9 cellular contexts compared by ENCODE assay signal in the genomic region with DNA sequence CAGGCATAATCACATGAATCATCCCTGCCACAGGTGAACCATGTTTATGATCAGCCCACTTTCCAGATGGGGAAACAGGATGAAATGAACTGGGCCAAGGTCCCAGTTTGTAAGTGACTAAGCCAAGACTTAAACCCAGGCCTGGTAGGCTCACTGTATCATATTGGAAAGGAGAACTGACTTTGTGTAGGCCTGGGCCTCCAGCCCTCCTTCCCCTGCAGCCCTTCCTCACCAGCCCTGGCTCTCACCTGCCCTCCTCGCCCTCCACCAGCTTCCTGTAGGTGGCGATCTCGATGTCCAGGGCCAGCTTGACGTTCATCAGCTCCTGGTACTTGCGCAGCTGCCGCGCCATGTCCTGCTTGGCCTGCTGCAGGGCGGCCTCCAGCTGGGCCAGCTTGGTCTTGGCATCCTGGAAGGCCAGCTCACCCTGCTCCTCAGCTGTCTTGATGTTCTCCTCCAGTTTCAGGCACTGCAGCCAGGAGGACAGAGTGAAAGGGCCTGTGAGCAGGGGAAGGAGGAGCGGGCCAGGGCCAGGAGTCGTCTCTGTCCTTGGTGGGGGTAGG. TPM values are rescaled to one million over a fixed set of nuclear protein-coding genes. Genes with fewer than 3 reads are reported as not detected.
DNase-seq lines count a peak whose midpoint lies in the region; ATAC-seq, FAIRE-seq and TF ChIP-seq lines count a peak whose summit lies in the region.
"Had no signal": no experiment of that assay in that cellular context is flagged by ENCODE, and none has a peak within 500 bp of the region (broad histone marks: within the 10 kb centered on the region; RNA-seq: fewer than 3 reads in every experiment).

No MANE protein-coding gene starts in this region.

- BruUV-seq in endothelial cell of umbilical vein (replicated peaks; lab: Mats Ljungman, UMichigan), result no TSS peak

- peaks cover 6% of the 10 kb centered on the region for H3K4me1 Mint-ChIP-seq in activated naive CD4-positive, alpha-beta T cell treated with anti-CD3 and anti-CD28 coated beads, Interleukin-2, amount 10 ng/mL, durations not matched to agents 7 days and 5 days

- POLR2A ChIA-PET in endothelial cell of umbilical vein (lab: Charles Lee), result no interaction called here

- WGBS in thyroid gland, 2 donors, result 70 to 77% methylated on average over 9 to 10 of the region's 10 CpGs

- H3K27ac ChIP-seq in endothelial cell of umbilical vein (ENCODE audit: insufficient read depth, low read depth, low read length) (no peak overlapping the region), thyroid gland (no peak overlapping the region)

- CTCF ChIA-PET in activated naive CD4-positive, alpha-beta T cell treated with anti-CD3 and anti-CD28 coated beads, Interleukin-2, amount 10 ng/mL, durations not matched to agents 7 days and 5 days (lab: Charles Lee), result interaction anchor here (1.4 to 1.9 kb wide), 5 partner anchors 12 to 814 kb away, joined by 3 to 8 read pairs (median 3); no protein-coding TSS in a partner anchor
- CTCF ChIA-PET in endothelial cell of umbilical vein (lab: Charles Lee), result interaction anchor here (1.1 to 6.1 kb wide), 4 partner anchors 9 to 41 kb away, joined by 3 to 39 read pairs (median 3); no protein-coding TSS in a partner anchor

- H3K9ac ChIP-seq in endothelial cell of umbilical vein (replicated peaks; ENCODE audit: extremely low read depth, insufficient read depth, low read length), result no peak overlapping the region

- H3K27me3 ChIP-seq in endothelial cell of umbilical vein (ENCODE audit: control insufficient read depth in 2 of 2, insufficient read depth in 2 of 2, low read length in 2 of 2) (no peaks in the 10 kb centered on the region), thyroid gland (no peaks in the 10 kb centered on the region)

- ATAC-seq in HG03135 (IDR thresholded peaks at IDR 0.05; ENCODE audit: unreplicated experiment) (no peak), HG02610 (IDR thresholded peaks at IDR 0.05; ENCODE audit: unreplicated experiment) (no peak), HG02759 (IDR thresholded peaks at IDR 0.05; ENCODE audit: unreplicated experiment) (no peak)

- H4K20me1 ChIP-seq in endothelial cell of umbilical vein (replicated peaks; ENCODE audit: control insufficient read depth, extremely low read depth, insufficient read depth, low read length), result no peaks in the 10 kb centered on the region

- TF ChIP-seq POLR2A in endothelial cell of umbilical vein (IDR thresholded peaks at IDR 0.05; ENCODE audit: low read depth, low read length), result no peak
- no peak for TF ChIP-seq POLR2A in thyroid gland (IDR thresholded peaks at IDR 0.05)

- H3K4me1 ChIP-seq in endothelial cell of umbilical vein (ENCODE audit: control insufficient read depth, extremely low read depth, insufficient read depth, low read length) (peaks cover 15% of the 10 kb centered on the region), thyroid gland (no peaks in the 10 kb centered on the region)

- dilution Hi-C loops in endothelial cell of umbilical vein (cut with MboI; ENCODE audit: extremely low pct_ligation_motif_present, low sequenced_read_pairs), result no loop called here

- H3K36me3 Mint-ChIP-seq in activated naive CD4-positive, alpha-beta T cell treated with anti-CD3 and anti-CD28 coated beads, Interleukin-2, amount 10 ng/mL, durations not matched to agents 7 days and 5 days, result no peaks in the 10 kb centered on the region

- H3K9me1 ChIP-seq in endothelial cell of umbilical vein (replicated peaks; ENCODE audit: control insufficient read depth, extremely low read depth, insufficient read depth, low read length), result no peaks in the 10 kb centered on the region

- H3K27ac Mint-ChIP-seq in activated naive CD4-positive, alpha-beta T cell treated with anti-CD3 and anti-CD28 coated beads, Interleukin-2, amount 10 ng/mL, durations not matched to agents 7 days and 5 days, result peak overlapping the region; percentile 28

- peak; percentile 21 for FAIRE-seq in endothelial cell of umbilical vein (lab: Jason Lieb, UNC)

- H3K27me3 Mint-ChIP-seq in activated naive CD4-positive, alpha-beta T cell treated with anti-CD3 and anti-CD28 coated beads, Interleukin-2, amount 10 ng/mL, durations not matched to agents 7 days and 5 days, result peaks cover 36% of the 10 kb centered on the region

- H3K9me3 ChIP-seq in endothelial cell of umbilical vein (replicated peaks; ENCODE audit: control insufficient read depth, insufficient read depth, low read length), result no peaks in the 10 kb centered on the region
- no peaks in the 10 kb centered on the region for H3K9me3 ChIP-seq in thyroid gland

- H3K4me3 Mint-ChIP-seq in activated naive CD4-positive, alpha-beta T cell treated with anti-CD3 and anti-CD28 coated beads, Interleukin-2, amount 10 ng/mL, durations not matched to agents 7 days and 5 days, result no peak overlapping the region

- H3K9me3 Mint-ChIP-seq in activated naive CD4-positive, alpha-beta T cell treated with anti-CD3 and anti-CD28 coated beads, Interleukin-2, amount 10 ng/mL, durations not matched to agents 7 days and 5 days, result no peaks in the 10 kb centered on the region

- intact Hi-C loops in endothelial cell of umbilical vein (cut with micrococcal nuclease) (no loop called here), thyroid gland (cut with DNase I) (no loop called here)

- no peak overlapping the region for H3K4me3 ChIP-seq in endothelial cell of umbilical vein (replicated peaks in 1 of 3; ENCODE audit: insufficient read depth in 1 of 3, low read depth in 1 of 3, low read length in 3 of 3)
- H3K4me3 ChIP-seq in thyroid gland (replicated peaks in 1 of 3), result no peak overlapping the region

- H3K4me2 ChIP-seq in endothelial cell of umbilical vein (ENCODE audit: insufficient read depth, low read length), result no peak overlapping the region

- peak; percentile 51 for DNase-seq in activated naive CD4-positive, alpha-beta T cell treated with anti-CD3 and anti-CD28 coated beads, Interleukin-2, amount 10 ng/mL, durations not matched to agents 7 days and 5 days
- DNase-seq in activated naive CD4-positive, alpha-beta T cell treated with Interleukin-2 at 50 U/mL for 16 hours, result no peak
- DNase-seq in NCI-H774 (lab: John Stamatoyannopoulos, UW), result peak; percentile 18
- no peak for DNase-seq in endothelial cell of umbilical vein (ENCODE audit: low read depth, low spot score)
- DNase-seq in thyroid gland, result peak; percentile 32 to 50
- DNase-seq: Right ventricle myocardium superior had no signal

- no peaks in the 10 kb centered on the region for H3K79me2 ChIP-seq in endothelial cell of umbilical vein (ENCODE audit: control insufficient read depth, insufficient read depth, low read length)

- H2AFZ ChIP-seq in endothelial cell of umbilical vein (ENCODE audit: low read depth, low read length), result no peak overlapping the region

- peak; percentile 19 to 40 for TF ChIP-seq CTCF in endothelial cell of umbilical vein (IDR thresholded peaks at IDR 0.05; ENCODE audit: extremely low read depth in 1 of 2, insufficient read depth in 1 of 2, low read depth in 1 of 2, low read length in 2 of 2)
- TF ChIP-seq CTCF in thyroid gland (IDR thresholded peaks at IDR 0.05), result peak in 3 of 6 experiments; percentile 32 to 41 (median 36)

- H3K36me3 ChIP-seq in endothelial cell of umbilical vein (ENCODE audit: control insufficient read depth in 2 of 2, extremely low read depth in 1 of 2, insufficient read depth in 2 of 2, low read length in 2 of 2), result no peaks in the 10 kb centered on the region
- H3K36me3 ChIP-seq in thyroid gland, result no peaks in the 10 kb centered on the region

TF ChIP-seq in endothelial cell of umbilical vein, 7 proteins besides CTCF, POLR2A, EP300 and RAD21:
- TF ChIP-seq MYC (IDR thresholded peaks at IDR 0.05; ENCODE audit: low read depth, low read length), result no peak

RNA-seq across cellular contexts. Expression of a gene that starts 19.8 kb away (rescaled TPM):
- total RNA-seq in endothelial cell of umbilical vein (21.7 and 23.7 TPM in 2 replicates), thyroid gland (1 to 10 TPM in 1 of 4 donors, under 1 TPM in 1, not detected in 2; 0.34 to 1.6 TPM)
- 12.3 and 13.6 TPM in 2 replicates for polyA plus RNA-seq in endothelial cell of umbilical vein
- 14.2 and 14.7 TPM in 2 replicates for polyA plus RNA-seq in endothelial cell of umbilical vein (2011; cell fraction: cytosol; rRNA removed)
- 21.6 and 24.7 TPM in 2 replicates for polyA plus RNA-seq in endothelial cell of umbilical vein (2011; cell fraction: nucleus; rRNA removed)
- 6.5 and 10.4 TPM in 2 replicates for polyA plus RNA-seq in endothelial cell of umbilical vein (2012)
- polyA minus RNA-seq in endothelial cell of umbilical vein, result 11.6 and 14.8 TPM in 2 replicates
- polyA minus RNA-seq in endothelial cell of umbilical vein (2011; cell fraction: cytosol; rRNA and poly(A)+ RNA removed), result 68.4 TPM
- polyA minus RNA-seq in endothelial cell of umbilical vein (2011; cell fraction: nucleus; rRNA and poly(A)+ RNA removed), result 5.7 and 6.3 TPM in 2 replicates
- total RNA-seq: Right ventricle myocardium superior had no signal

Comparison
In these comparisons a context has a peak if more than half of its experiments do, and no peak if none do; other contexts are left out.
1. DNase-seq: peak in activated naive CD4-positive, alpha-beta T cell treated with anti-CD3 and anti-CD28 coated beads, Interleukin-2, amount 10 ng/mL, durations not matched to agents 7 days and 5 days (single experiment), NCI-H774 (single experiment) and thyroid gland (2 of 2); none in activated naive CD4-positive, alpha-beta T cell treated with Interleukin-2 at 50 U/mL for 16 hours (single experiment) and endothelial cell of umbilical vein (single experiment).